11 cellular contexts compared by ENCODE assay signal in the genomic region with DNA sequence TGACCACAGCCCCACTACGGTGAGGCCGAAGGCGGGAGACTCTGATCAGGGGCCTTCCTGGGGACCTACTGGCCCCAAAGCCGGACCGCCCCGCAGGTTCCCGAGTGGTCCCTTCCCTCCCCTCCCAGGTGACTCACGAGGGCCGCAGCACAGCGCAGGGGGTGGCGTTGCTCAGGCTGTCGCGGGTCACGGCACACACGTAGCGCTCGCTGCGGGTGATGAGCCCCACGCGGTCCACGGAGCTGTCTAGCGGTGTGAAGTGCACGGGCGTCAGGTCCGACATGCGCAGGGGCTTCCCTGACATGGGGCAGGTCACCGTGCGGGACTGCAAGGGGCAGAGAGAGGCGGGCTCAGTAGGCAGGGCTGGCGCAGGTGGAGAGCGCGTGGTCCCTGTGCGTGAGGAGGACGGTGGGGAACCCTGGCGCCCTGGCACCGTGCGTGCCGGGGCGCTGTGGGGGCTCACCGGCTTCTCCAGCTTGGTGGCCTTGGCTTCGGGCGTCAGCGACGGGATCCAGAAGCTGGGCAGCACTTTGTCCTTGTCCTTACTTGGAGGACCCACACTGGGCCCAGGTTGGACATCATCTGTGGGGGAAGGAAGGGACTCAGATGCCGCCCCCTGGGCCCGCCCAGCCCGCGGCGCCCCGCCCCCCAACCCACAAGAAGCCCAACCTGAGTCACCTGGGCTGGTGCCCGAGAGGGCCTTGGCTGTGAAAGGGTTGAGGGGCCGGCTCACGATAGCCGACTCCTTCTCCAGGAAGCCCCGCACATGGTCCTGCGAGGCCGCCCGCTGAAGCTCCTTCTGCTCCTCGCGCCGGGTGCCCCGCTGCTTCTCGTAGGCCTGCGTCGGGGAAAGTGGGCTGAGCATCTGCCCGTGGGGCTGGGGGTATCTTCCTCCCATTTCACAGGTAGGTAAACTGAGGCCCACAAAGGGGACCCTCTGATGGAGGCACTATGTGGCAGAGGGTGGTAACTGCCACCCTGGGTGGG. TPM values are rescaled to one million over a fixed set of nuclear protein-coding genes. Genes with fewer than 3 reads are reported as not detected.
DNase-seq lines count a peak whose midpoint lies in the region; ATAC-seq and TF ChIP-seq lines count a peak whose summit lies in the region.
"Had no signal": no experiment of that assay in that cellular context is flagged by ENCODE, and none has a peak within 500 bp of the region (broad histone marks: within the 10 kb centered on the region; RNA-seq: fewer than 3 reads in every experiment).

No MANE protein-coding gene starts in this region.

- H3K4me3 ChIP-seq in GM23338 (peak overlapping the region; percentile 87), neuronal stem cell (ENCODE audit: low read length in 2 of 2) (peak overlapping the region in 1 of 2 donors; percentile 69)
- H3K4me3 ChIP-seq: HAP-1 had no signal

- H2AFZ ChIP-seq in GM23338 (peak overlapping the region; percentile 90; the same call in 1 of the 2 replicates), neuronal stem cell (ENCODE audit: low read length) (no peak overlapping the region)

- peak overlapping the region; percentile 93 for H2BK12ac ChIP-seq in neuronal stem cell (ENCODE audit: low read length)

- H4K8ac ChIP-seq in neuronal stem cell (ENCODE audit: low read depth, low read length), result peak overlapping the region; percentile 74

- peak overlapping the region; percentile 94 for H2AK5ac ChIP-seq in neuronal stem cell (ENCODE audit: low read depth, low read length)

- H3K27ac Mint-ChIP-seq in GM23338, result peak overlapping the region; percentile 93
- H3K27ac Mint-ChIP-seq in activated CD4-positive, alpha-beta T cell treated with anti-CD3 and anti-CD28 coated beads, Interleukin-2, amount 10 ng/mL, durations not matched to agents 7 days and 5 days, result peak overlapping the region; percentile 74

- H3K4me1 Mint-ChIP-seq in GM23338, result peaks cover 22% of the 10 kb centered on the region
- peaks cover 84% of the 10 kb centered on the region for H3K4me1 Mint-ChIP-seq in activated CD4-positive, alpha-beta T cell treated with anti-CD3 and anti-CD28 coated beads, Interleukin-2, amount 10 ng/mL, durations not matched to agents 7 days and 5 days
- H3K4me1 Mint-ChIP-seq: neural crest cell had no signal

- CTCF ChIA-PET in activated CD4-positive, alpha-beta T cell treated with anti-CD3 and anti-CD28 coated beads, Interleukin-2, amount 10 ng/mL, durations not matched to agents 7 days and 5 days (lab: Charles Lee), result interaction anchor here (0.6 to 9.7 kb wide), 7 partner anchors 9 to 302 kb away, joined by 3 to 95 read pairs (median 3); no protein-coding TSS in a partner anchor

- POLR2A ChIA-PET in activated CD4-positive, alpha-beta T cell treated with anti-CD3 and anti-CD28 coated beads, Interleukin-2, amount 10 ng/mL, durations not matched to agents 7 days and 5 days (lab: Charles Lee), result no interaction called here

- TF ChIP-seq CTCF in GM23338 (conservative IDR thresholded peaks at IDR 0.05; ENCODE audit: low read depth in 2 of 2), result no peak

- H3K9ac ChIP-seq in neuronal stem cell (ENCODE audit: low read depth, low read length, poor library complexity), result peak overlapping the region; percentile 95

- peaks cover 8% of the 10 kb centered on the region for H3K79me1 ChIP-seq in neuronal stem cell (ENCODE audit: low read depth, low read length)

- DNase-seq in GM23338 (ENCODE audit: low spot score) (peak; percentile 94), neuronal stem cell (ENCODE audit: low spot score) (no peak), AML-193 (lab: John Stamatoyannopoulos, UW) (no peak), globus pallidus (ENCODE audit: low spot score) (no peak), COLO668 (lab: John Stamatoyannopoulos, UW; ENCODE audit: unreplicated experiment) (no peak)
- peak; percentile 33 for DNase-seq in activated CD4-positive, alpha-beta T cell treated with anti-CD3 and anti-CD28 coated beads, Interleukin-2, amount 10 ng/mL, durations not matched to agents 7 days and 5 days
- DNase-seq in effector CD8-positive, alpha-beta T cell (lab: John Stamatoyannopoulos, UW), result peak; percentile 45
- DNase-seq: NCI-H2081 had no signal

- H4K91ac ChIP-seq in neuronal stem cell (ENCODE audit: low read depth, low read length, poor library complexity), result no peak overlapping the region

- H3K4ac ChIP-seq in neuronal stem cell (ENCODE audit: low read length), result peak overlapping the region; percentile 93

- peaks cover 22% of the 10 kb centered on the region for H3K27me3 Mint-ChIP-seq in GM23338 (ENCODE audit: insufficient read depth, low read depth, poor library complexity)
- no peaks in the 10 kb centered on the region for H3K27me3 Mint-ChIP-seq in activated CD4-positive, alpha-beta T cell treated with anti-CD3 and anti-CD28 coated beads, Interleukin-2, amount 10 ng/mL, durations not matched to agents 7 days and 5 days

- ATAC-seq in GM23338, result peak; percentile 82
- ATAC-seq in HG02981 (IDR thresholded peaks at IDR 0.05; ENCODE audit: unreplicated experiment), result no peak

- H3K4me1 ChIP-seq in GM23338 (ENCODE audit: insufficient read depth) (peaks cover 17% of the 10 kb centered on the region; the same call in 1 of the 2 replicates), neuronal stem cell (ENCODE audit: control insufficient read depth in 2 of 2, insufficient read depth in 1 of 2, low read depth in 1 of 2, low read length in 2 of 2) (peaks cover 0 to 11% of the 10 kb centered on the region in 2 donors)
- H3K4me1 ChIP-seq: HAP-1 had no signal

- H4K20me1 ChIP-seq in GM23338 (replicated peaks; ENCODE audit: insufficient read depth), result no peaks in the 10 kb centered on the region

- H3K4me2 ChIP-seq in GM23338 (peak overlapping the region; percentile 94), neuronal stem cell (ENCODE audit: insufficient read depth, low read length, poor library complexity, severe bottlenecking) (peak overlapping the region; percentile 81)

- H3K36me3 Mint-ChIP-seq in GM23338 (ENCODE audit: low read depth), result peaks cover 47% of the 10 kb centered on the region
- H3K36me3 Mint-ChIP-seq in activated CD4-positive, alpha-beta T cell treated with anti-CD3 and anti-CD28 coated beads, Interleukin-2, amount 10 ng/mL, durations not matched to agents 7 days and 5 days (ENCODE audit: low read depth), result peaks cover 76% of the 10 kb centered on the region

- H2BK15ac ChIP-seq in neuronal stem cell (ENCODE audit: low read length), result peak overlapping the region; percentile 95

- no peaks in the 10 kb centered on the region for H3K9me3 ChIP-seq in neuronal stem cell (replicated peaks in 1 of 2; ENCODE audit: control insufficient read depth in 2 of 2, insufficient read depth in 1 of 2, low read depth in 1 of 2, low read length in 2 of 2)
- H3K9me3 ChIP-seq: HAP-1 had no signal

- no peaks in the 10 kb centered on the region; the same call in 1 of the 2 replicates for H3K36me3 ChIP-seq in GM23338 (ENCODE audit: insufficient read depth)
- H3K36me3 ChIP-seq in neuronal stem cell (replicated peaks in 1 of 2; ENCODE audit: control insufficient read depth in 2 of 2, insufficient read depth in 2 of 2, low read length in 2 of 2), result peaks cover 36 to 78% of the 10 kb centered on the region in 2 donors

- peak overlapping the region; percentile 97 for H3K23ac ChIP-seq in neuronal stem cell (ENCODE audit: low read depth, low read length, poor library complexity)

- H3K27ac ChIP-seq in GM23338 (ENCODE audit: low read depth) (peak overlapping the region; percentile 88; the same call in 1 of the 2 replicates), neuronal stem cell (replicated peaks; ENCODE audit: low read length) (peak overlapping the region; percentile 30)

- no peaks in the 10 kb centered on the region; the same call in 1 of the 2 replicates for H3K79me2 ChIP-seq in GM23338 (replicated peaks; ENCODE audit: insufficient read depth)

- no peaks in the 10 kb centered on the region for H3K9me2 ChIP-seq in GM23338 (ENCODE audit: insufficient read depth)

- peak overlapping the region; percentile 96 for H3K18ac ChIP-seq in neuronal stem cell (ENCODE audit: low read length)

- no CpG with 5 or more reads among the region's 66 CpGs for WGBS in neuronal stem cell (ENCODE audit: extremely low coverage in 2 of 2, insufficient read length in 2 of 2, insufficient replicate concordance in 1 of 2), 2 donors

- peaks cover 38% of the 10 kb centered on the region for H3F3A ChIP-seq in GM23338 (replicated peaks; ENCODE audit: low read depth)

- H3K14ac ChIP-seq in neuronal stem cell (ENCODE audit: low read length), result peak overlapping the region; percentile 98

- H2BK5ac ChIP-seq in neuronal stem cell (ENCODE audit: low read length), result peak overlapping the region; percentile 39

- no peaks in the 10 kb centered on the region for H3K27me3 ChIP-seq in GM23338 (ENCODE audit: insufficient read depth)
- H3K27me3 ChIP-seq in neuronal stem cell (ENCODE audit: control insufficient read depth in 3 of 3, insufficient read depth in 3 of 3, low read depth in 1 of 3, low read length in 3 of 3), result no peaks in the 10 kb centered on the region

- no peak overlapping the region for H2BK120ac ChIP-seq in neuronal stem cell (ENCODE audit: low read depth, low read length)

- H3K4me3 Mint-ChIP-seq in GM23338, result peak overlapping the region; percentile 80
- H3K4me3 Mint-ChIP-seq in activated CD4-positive, alpha-beta T cell treated with anti-CD3 and anti-CD28 coated beads, Interleukin-2, amount 10 ng/mL, durations not matched to agents 7 days and 5 days, result peak overlapping the region; percentile 84
- H3K4me3 Mint-ChIP-seq: neural crest cell had no signal

- no peaks in the 10 kb centered on the region for H3K9me3 Mint-ChIP-seq in GM23338
- H3K9me3 Mint-ChIP-seq in activated CD4-positive, alpha-beta T cell treated with anti-CD3 and anti-CD28 coated beads, Interleukin-2, amount 10 ng/mL, durations not matched to agents 7 days and 5 days, result no peaks in the 10 kb centered on the region
- H3K9me3 Mint-ChIP-seq: neural crest cell had no signal

RNA-seq across cellular contexts. Expression of a gene that starts 23.7 kb away (rescaled TPM):
- 88.5 and 89.8 TPM in 2 replicates for total RNA-seq in GM23338 (2014; rRNA removed; shearing (Covaris generic))
- 141 and 143 TPM in 2 replicates for polyA plus RNA-seq in GM23338 (2016; fragmentation: Nextera tagmentation; extraction: Ambion mirVana)
- 100 to 1,000 TPM; 288 TPM for total RNA-seq in activated CD4-positive, alpha-beta T cell treated with anti-CD3 and anti-CD28 coated beads, Interleukin-2, amount 10 ng/mL, durations not matched to agents 7 days and 5 days
- 44.8 TPM for polyA plus RNA-seq in neuronal stem cell (2013, experiment 1 of 2)
- polyA plus RNA-seq in neuronal stem cell (2013, experiment 2 of 2), result 45.0 TPM

RNA-seq across cellular contexts. Expression of a gene that starts 24.4 kb away (rescaled TPM):
- total RNA-seq in GM23338 (2014; rRNA removed; shearing (Covaris generic)), result 3.8 and 10.5 TPM in 2 replicates
- 2.0 and 2.3 TPM in 2 replicates for polyA plus RNA-seq in GM23338 (2016; fragmentation: Nextera tagmentation; extraction: Ambion mirVana)
- total RNA-seq in activated CD4-positive, alpha-beta T cell treated with anti-CD3 and anti-CD28 coated beads, Interleukin-2, amount 10 ng/mL, durations not matched to agents 7 days and 5 days, result 1 to 10 TPM; 1.1 TPM
- polyA plus RNA-seq in neuronal stem cell (2013, experiment 1 of 2), result 0.73 TPM
- polyA plus RNA-seq in neuronal stem cell (2013, experiment 2 of 2), result 1.00 TPM

RNA-seq across cellular contexts. Expression of a gene that starts 28.9 kb away (rescaled TPM):
- 44.0 and 54.8 TPM in 2 replicates for total RNA-seq in GM23338 (2014; rRNA removed; shearing (Covaris generic))
- 40.2 and 45.8 TPM in 2 replicates for polyA plus RNA-seq in GM23338 (2016; fragmentation: Nextera tagmentation; extraction: Ambion mirVana)
- total RNA-seq in activated CD4-positive, alpha-beta T cell treated with anti-CD3 and anti-CD28 coated beads, Interleukin-2, amount 10 ng/mL, durations not matched to agents 7 days and 5 days, result 1 to 10 TPM; 4.2 TPM
- polyA plus RNA-seq in neuronal stem cell (2013, experiment 1 of 2), result 6.8 TPM
- 7.0 TPM for polyA plus RNA-seq in neuronal stem cell (2013, experiment 2 of 2)

RNA-seq across cellular contexts. Expression of a gene that starts 34.3 kb away (rescaled TPM):
- total RNA-seq in GM23338 (2014; rRNA removed; shearing (Covaris generic)), result 32.1 and 41.6 TPM in 2 replicates
- polyA plus RNA-seq in GM23338 (2016; fragmentation: Nextera tagmentation; extraction: Ambion mirVana), result 8.6 and 10.3 TPM in 2 replicates
- 10 to 100 TPM; 41.5 to 45.9 TPM for total RNA-seq in activated CD4-positive, alpha-beta T cell treated with anti-CD3 and anti-CD28 coated beads, Interleukin-2, amount 10 ng/mL, durations not matched to agents 7 days and 5 days
- 16.0 TPM for polyA plus RNA-seq in neuronal stem cell (2013, experiment 1 of 2)
- 16.2 TPM for polyA plus RNA-seq in neuronal stem cell (2013, experiment 2 of 2)

RNA-seq across cellular contexts. Expression of a gene that starts 44.2 kb away (rescaled TPM):
- 23.5 and 41.7 TPM in 2 replicates for total RNA-seq in GM23338 (2014; rRNA removed; shearing (Covaris generic))
- 62.3 and 66.8 TPM in 2 replicates for polyA plus RNA-seq in GM23338 (2016; fragmentation: Nextera tagmentation; extraction: Ambion mirVana)
- total RNA-seq in activated CD4-positive, alpha-beta T cell treated with anti-CD3 and anti-CD28 coated beads, Interleukin-2, amount 10 ng/mL, durations not matched to agents 7 days and 5 days, result 10 to 100 TPM; 25.0 to 27.4 TPM
- 32.8 TPM for polyA plus RNA-seq in neuronal stem cell (2013, experiment 1 of 2)
- 29.3 TPM for polyA plus RNA-seq in neuronal stem cell (2013, experiment 2 of 2)

Comparison
In these comparisons a context has a peak if more than half of its experiments do, and no peak if none do; other contexts are left out.
1. DNase-seq: peak in GM23338 (single experiment), activated CD4-positive, alpha-beta T cell treated with anti-CD3 and anti-CD28 coated beads, Interleukin-2, amount 10 ng/mL, durations not matched to agents 7 days and 5 days (single experiment) and effector CD8-positive, alpha-beta T cell (single experiment); none in neuronal stem cell (single experiment), AML-193 (0 of 2), globus pallidus (single experiment) and COLO668 (single experiment).